8 cellular contexts compared by ENCODE assay signal in genomic region chr5:176237971-176238644, GRCh38. TPM values are rescaled to one million over a fixed set of nuclear protein-coding genes. Genes with fewer than 3 reads are reported as not detected.
DNase-seq lines count a peak whose midpoint lies in the region; ATAC-seq lines count a peak whose summit lies in the region.
"Not testable (repeated sequence)": the region's sequence is repeated elsewhere in the genome, so short reads cannot be mapped to it uniquely, and the experiment has no call there.

Gene SIMC1 (plus strand): TSS chr5:176238424. CDS start chr5:176238509, 85 bp downstream.

- not testable (repeated sequence) for H3K9me3 ChIP-seq in ES-I3 (ENCODE audit: control insufficient read depth, insufficient read depth, low read length)

- H3K4me1 Mint-ChIP-seq in T-helper 1 cell treated with Interleukin-12 subunit alpha and Interleukin-12 subunit beta and Interleukin-4 antibody, amounts not matched to agents 30 μg/mL and 1 μg/mL, for 36 hours (ENCODE audit: low read depth); activated naive CD4-positive, alpha-beta T cell treated with anti-CD3 and anti-CD28 coated beads, Interleukin-2, amount 50 U/mL, for 24 hours; stimulated activated naive CD8-positive, alpha-beta T cell treated with anti-CD3 and anti-CD28 coated beads, Interleukin-15, amount 100 ng/mL, for 72 hours: not testable (repeated sequence)

- H3K9ac ChIP-seq in ES-I3 (ENCODE audit: low read depth, low read length) = peak within 1 kb of the TSS; percentile 40; the same call in 1 of the 2 replicates

- peak; percentile 78 for ATAC-seq in GM21723 (IDR thresholded peaks at IDR 0.05; ENCODE audit: unreplicated experiment)
- peak; percentile 81 for ATAC-seq in stimulated activated naive CD8-positive, alpha-beta T cell treated with anti-CD3 and anti-CD28 coated beads, Interleukin-15, amount 100 ng/mL, for 72 hours

- not testable (repeated sequence) for H3K9me3 Mint-ChIP-seq in T-helper 1 cell treated with Interleukin-12 subunit alpha and Interleukin-12 subunit beta and Interleukin-4 antibody, amounts not matched to agents 30 μg/mL and 1 μg/mL, for 36 hours; activated naive CD4-positive, alpha-beta T cell treated with anti-CD3 and anti-CD28 coated beads, Interleukin-2, amount 50 U/mL, for 24 hours; stimulated activated naive CD8-positive, alpha-beta T cell treated with anti-CD3 and anti-CD28 coated beads, Interleukin-15, amount 100 ng/mL, for 72 hours

- not testable (repeated sequence) for H3K4me1 ChIP-seq in ES-I3 (ENCODE audit: insufficient read depth, low read length)

- not testable (repeated sequence) for H3K36me3 ChIP-seq in ES-I3 (ENCODE audit: insufficient read depth, low read length)

- peak within 1 kb of the TSS; percentile 69 for H3K4me3 Mint-ChIP-seq in T-helper 1 cell treated with Interleukin-12 subunit alpha and Interleukin-12 subunit beta and Interleukin-4 antibody, amounts not matched to agents 30 μg/mL and 1 μg/mL, for 36 hours
- peak within 1 kb of the TSS; percentile 70 for H3K4me3 Mint-ChIP-seq in activated naive CD4-positive, alpha-beta T cell treated with anti-CD3 and anti-CD28 coated beads, Interleukin-2, amount 50 U/mL, for 24 hours
- H3K4me3 Mint-ChIP-seq in stimulated activated naive CD8-positive, alpha-beta T cell treated with anti-CD3 and anti-CD28 coated beads, Interleukin-15, amount 100 ng/mL, for 72 hours = peak within 1 kb of the TSS; percentile 70 to 75

- DNase-seq in HT-29 (ENCODE audit: low spot score) = peak; percentile 9
- DNase-seq in glomerular endothelial cell (ENCODE audit: extremely low read depth, low read depth, low spot score); occipital lobe (lab: John Stamatoyannopoulos, UW): not testable (repeated sequence)
- DNase-seq in stimulated activated naive CD8-positive, alpha-beta T cell treated with anti-CD3 and anti-CD28 coated beads, Interleukin-15, amount 100 ng/mL, for 72 hours = peak; percentile 59 to 64

- peak within 1 kb of the TSS; percentile 72 for H3K27ac Mint-ChIP-seq in T-helper 1 cell treated with Interleukin-12 subunit alpha and Interleukin-12 subunit beta and Interleukin-4 antibody, amounts not matched to agents 30 μg/mL and 1 μg/mL, for 36 hours
- not testable (repeated sequence) for H3K27ac Mint-ChIP-seq in activated naive CD4-positive, alpha-beta T cell treated with anti-CD3 and anti-CD28 coated beads, Interleukin-2, amount 50 U/mL, for 24 hours
- H3K27ac Mint-ChIP-seq in stimulated activated naive CD8-positive, alpha-beta T cell treated with anti-CD3 and anti-CD28 coated beads, Interleukin-15, amount 100 ng/mL, for 72 hours = peak within 1 kb of the TSS; percentile 63 to 84

- not testable (repeated sequence) for H3K36me3 Mint-ChIP-seq in T-helper 1 cell treated with Interleukin-12 subunit alpha and Interleukin-12 subunit beta and Interleukin-4 antibody, amounts not matched to agents 30 μg/mL and 1 μg/mL, for 36 hours (ENCODE audit: low read depth); activated naive CD4-positive, alpha-beta T cell treated with anti-CD3 and anti-CD28 coated beads, Interleukin-2, amount 50 U/mL, for 24 hours

- H3K27me3 Mint-ChIP-seq in T-helper 1 cell treated with Interleukin-12 subunit alpha and Interleukin-12 subunit beta and Interleukin-4 antibody, amounts not matched to agents 30 μg/mL and 1 μg/mL, for 36 hours (ENCODE audit: low read depth); activated naive CD4-positive, alpha-beta T cell treated with anti-CD3 and anti-CD28 coated beads, Interleukin-2, amount 50 U/mL, for 24 hours; stimulated activated naive CD8-positive, alpha-beta T cell treated with anti-CD3 and anti-CD28 coated beads, Interleukin-15, amount 100 ng/mL, for 72 hours: not testable (repeated sequence)

RNA-seq across cellular contexts. Expression of gene SIMC1, which starts in this region (rescaled TPM):
- 10.9 and 13.1 TPM in 2 replicates for total RNA-seq in HT-29 (2014; rRNA removed; shearing (Covaris generic))
- total RNA-seq in glomerular endothelial cell (3.7 and 13.1 TPM in 2 replicates), occipital lobe (17.5 TPM)
